In the genomic region with DNA sequence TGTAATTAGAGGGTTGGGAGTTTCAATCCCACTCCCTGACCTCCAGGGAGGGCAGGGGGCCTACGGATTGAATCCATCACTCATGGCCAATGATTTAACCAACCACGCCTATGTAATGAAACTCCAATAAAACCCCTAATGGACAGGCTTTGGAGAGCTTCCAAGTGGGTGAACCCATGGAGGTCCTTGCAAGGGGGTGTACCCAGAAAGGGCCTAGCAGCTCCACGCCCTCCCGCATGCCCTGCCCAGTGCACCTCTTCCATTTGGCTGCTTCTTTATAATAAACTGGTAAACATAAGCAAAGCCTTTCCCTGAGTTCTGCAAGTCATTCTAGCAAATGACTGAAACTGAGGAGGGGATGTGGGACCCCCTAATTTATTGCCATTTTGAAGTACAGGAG, we compare ENCODE assay signal across 22 cellular contexts.
"Had no signal": no experiment of that assay in that cellular context is flagged by ENCODE, and none has a peak within 500 bp of the region (broad histone marks: within the 10 kb centered on the region; RNA-seq: fewer than 3 reads in every experiment).

No MANE protein-coding gene starts in this region.

- H3K27ac ChIP-seq: esophagus muscularis mucosa, foreskin keratinocyte, gastroesophageal sphincter, heart left ventricle, hepatocyte, left lung, neural progenitor cell, parathyroid adenoma, right lobe of liver, thyroid gland, vagina had no signal

- ATAC-seq: foreskin keratinocyte; gastroesophageal sphincter; heart left ventricle; left lung; naive thymus-derived CD4-positive, alpha-beta T cell; right lobe of liver; stimulated activated naive CD8-positive, alpha-beta T cell treated with anti-CD3 and anti-CD28 coated beads, Interleukin-15, amount 100 ng/mL, for 72 hours had no signal

- DNase-seq: dermis blood vessel endothelial cell; effector memory CD4-positive, alpha-beta T cell; foreskin keratinocyte; heart left ventricle; kidney; left lung; mesenchymal stem cell; naive thymus-derived CD4-positive, alpha-beta T cell; right lobe of liver; small intestine; stimulated activated CD4-positive, alpha-beta T cell treated with anti-CD3 and anti-CD28 coated beads, Interleukin-15, amount 100 ng/mL, for 24 hours; stimulated activated CD4-positive, alpha-beta T cell treated with anti-CD3 and anti-CD28 coated beads, Interleukin-2, amount 100 ng/mL, for 48 hours; stimulated activated naive CD4-positive, alpha-beta T cell; stimulated activated naive CD8-positive, alpha-beta T cell treated with anti-CD3 and anti-CD28 coated beads, Interleukin-15, amount 100 ng/mL, for 72 hours; thyroid gland; trophoblast cell had no signal

- H3K9me3 ChIP-seq: esophagus muscularis mucosa, right lobe of liver, thyroid gland, vagina had no signal

- H3K36me3 ChIP-seq: esophagus muscularis mucosa, gastroesophageal sphincter, heart left ventricle, left lung, neural progenitor cell, right lobe of liver, thyroid gland, vagina had no signal

- H3K4me3 ChIP-seq: esophagus muscularis mucosa, gastroesophageal sphincter, heart left ventricle, hepatocyte, left lung, neural progenitor cell, right lobe of liver, thyroid gland, vagina had no signal

- H3K4me1 ChIP-seq: esophagus muscularis mucosa, foreskin keratinocyte, gastroesophageal sphincter, heart left ventricle, left lung, neural progenitor cell, parathyroid adenoma, thyroid gland, vagina had no signal
